ENCODE assay signal across 8 cellular contexts in genomic region chr11:66334605-66335442, GRCh38. TPM values are rescaled to one million over a fixed set of nuclear protein-coding genes. Genes with fewer than 3 reads are reported as not detected.
A peak's percentile ranks its signal among the peaks of the same experiment; 100 is the strongest.
DNase-seq lines count a peak whose midpoint lies in the region; ATAC-seq, FAIRE-seq and TF ChIP-seq lines count a peak whose summit lies in the region.
"Had no signal": no experiment of that assay in that cellular context is flagged by ENCODE, and none has a peak within 500 bp of the region (broad histone marks: within the 10 kb centered on the region; RNA-seq: fewer than 3 reads in every experiment).

No MANE protein-coding gene starts in this region.

- peak overlapping the region; percentile 67 for H3K9ac ChIP-seq in HepG2 (ENCODE audit: insufficient read depth, low read depth, low read length)

- H3K4me1 ChIP-seq in CD8-positive, alpha-beta memory T cell (ENCODE audit: insufficient read depth, low read length), result peaks cover 18% of the 10 kb centered on the region
- peaks cover 23% of the 10 kb centered on the region for H3K4me1 ChIP-seq in HepG2 (ENCODE audit: insufficient read depth, low read length)

- TF ChIP-seq CTCF in WI38 (IDR thresholded peaks at IDR 0.05; ENCODE audit: low read depth, low read length) (no peak), HepG2 (CRISPR knock-in tag; IDR thresholded peaks at IDR 0.05) (no peak)

- H3K4me2 ChIP-seq in HepG2 (ENCODE audit: low read depth, low read length), result peak overlapping the region; percentile 87

- in situ Hi-C loops in HepG2 (cut with HindIII; ENCODE audit: extremely low pct_ligation_motif_present, low pct_unique_long_range_greater_than_20kb), result no loop called here

- H3K27me3 ChIP-seq in CD8-positive, alpha-beta memory T cell (ENCODE audit: insufficient read depth, low read length, poor library complexity, severe bottlenecking), result no peaks in the 10 kb centered on the region
- no peaks in the 10 kb centered on the region for H3K27me3 ChIP-seq in HepG2 (ENCODE audit: control insufficient read depth in 1 of 2, insufficient read depth in 2 of 2, low read length in 2 of 2)

- peak overlapping the region in 4 of 7 donors; percentile 43 to 85 (median 78) for H3K4me3 Mint-ChIP-seq in CD8-positive, alpha-beta memory T cell

- intact Hi-C loops in HepG2 (cut with micrococcal nuclease; ENCODE audit: unreplicated experiment), result no loop called here

- ATAC-seq in HepG2 (no peak), GM18519 (IDR thresholded peaks at IDR 0.05; ENCODE audit: low FRiP score, unreplicated experiment) (no peak)

- peaks cover 11 to 27% (median 16%) of the 10 kb centered on the region in 3 donors for H3K4me1 Mint-ChIP-seq in CD8-positive, alpha-beta memory T cell

- peaks cover 10% of the 10 kb centered on the region for H3K36me3 ChIP-seq in CD8-positive, alpha-beta memory T cell (ENCODE audit: insufficient read depth, low read length)
- peaks cover 5 to 6% of the 10 kb centered on the region in 2 experiments; a peak in 3 of 5 replicates for H3K36me3 ChIP-seq in HepG2 (replicated peaks in 1 of 2; ENCODE audit: control insufficient read depth in 1 of 2, insufficient read depth in 2 of 2, low read length in 2 of 2)

- TF ChIP-seq POLR2A in HepG2 (IDR thresholded peaks at IDR 0.05; ENCODE audit: insufficient read depth in 1 of 2, low read depth in 2 of 2, low read length in 2 of 2), result no peak

- H3K36me3 Mint-ChIP-seq in CD8-positive, alpha-beta memory T cell, result peaks cover 0 to 41% (median 5%) of the 10 kb centered on the region in 3 donors

- H3K27ac ChIP-seq in CD8-positive, alpha-beta memory T cell (ENCODE audit: low read depth, low read length), result no peak overlapping the region
- H3K27ac ChIP-seq in HepG2 (ENCODE audit: extremely low read length, insufficient read depth, low read length), result no peak overlapping the region

- H3K9me3 ChIP-seq in CD8-positive, alpha-beta memory T cell (ENCODE audit: low read length), result no peaks in the 10 kb centered on the region
- H3K9me3 ChIP-seq in HepG2 (ENCODE audit: low read length), result no peaks in the 10 kb centered on the region
- H3K9me3 ChIP-seq: prostate gland had no signal

- H3K27ac Mint-ChIP-seq in CD8-positive, alpha-beta memory T cell, result peak overlapping the region in 3 of 8 donors; percentile 11 to 56 (median 26)

- no peak overlapping the region for H2AFZ ChIP-seq in HepG2 (ENCODE audit: low read length)

- peak in 1 of 5 donors; percentile 46 for DNase-seq in CD8-positive, alpha-beta memory T cell
- DNase-seq in HepG2 (ENCODE audit: low spot score), result no peak
- DNase-seq in NCI-H2107 treated with DMSO at 0.1 percent for 48 hours (lab: John Stamatoyannopoulos, UW; ENCODE audit: unreplicated experiment), result no peak
- no peak for DNase-seq in activated CD4-positive, CD25-positive, alpha-beta regulatory T cell (lab: John Stamatoyannopoulos, UW)
- DNase-seq: Karpas-422 had no signal

- BruUV-seq in HepG2 (replicated peaks; lab: Mats Ljungman, UMichigan), result no TSS peak

- CTCF ChIA-PET in CD8-positive, alpha-beta memory T cell (lab: Charles Lee), result interaction anchor here (0.9 to 4.6 kb wide), 3 partner anchors 23 to 104 kb away, joined by 3 to 45 read pairs (median 17); partner anchors contain the start of gene MRPL11
- CTCF ChIA-PET in HepG2 (lab: Yijun Ruan, JAX; ENCODE audit: low intra/inter-chr PET ratio, low total read pairs), result no interaction called here

- H3K27me3 Mint-ChIP-seq in CD8-positive, alpha-beta memory T cell, result peaks cover 0 to 1% of the 10 kb centered on the region in 2 donors

- TF ChIP-seq RAD21 in HepG2 (CRISPR knock-in tag; IDR thresholded peaks at IDR 0.05), result no peak

- no peaks in the 10 kb centered on the region for H3K79me2 ChIP-seq in HepG2 (ENCODE audit: insufficient read depth, low read length)

- no peaks in the 10 kb centered on the region for H3K9me3 Mint-ChIP-seq in CD8-positive, alpha-beta memory T cell

- no peak for FAIRE-seq in HepG2 (lab: Jason Lieb, UNC)

- POLR2A ChIA-PET in CD8-positive, alpha-beta memory T cell (lab: Charles Lee), result interaction anchor here (1.2 to 2.3 kb wide), 3 partner anchors 17 to 23 kb away, joined by 3 to 12 read pairs (median 4); no protein-coding TSS in a partner anchor
- POLR2A ChIA-PET in HepG2 (lab: Yijun Ruan, JAX), result interaction anchor here (0.9 to 3.6 kb wide), 7 partner anchors 8 to 46 kb away, joined by 3 to 59 read pairs (median 5); partner anchors contain the start of genes B4GAT1, SLC29A2 and YIF1A

- no peak overlapping the region for H3K4me3 ChIP-seq in CD8-positive, alpha-beta memory T cell (ENCODE audit: low read length)
- peak overlapping the region; percentile 87 for H3K4me3 ChIP-seq in WI38 (ENCODE audit: low read depth, low read length)
- peak overlapping the region; percentile 64 to 79 (median 70); a peak in 5 of 6 replicates for H3K4me3 ChIP-seq in HepG2 (replicated peaks in 1 of 3; ENCODE audit: insufficient read depth in 1 of 3, low read depth in 2 of 3, low read length in 3 of 3)

- TF ChIP-seq EP300 in HepG2 (IDR thresholded peaks at IDR 0.05; ENCODE audit: low read depth in 2 of 2, low read length in 2 of 2) (no peak), HepG2 (CRISPR knock-in tag; IDR thresholded peaks at IDR 0.05; ENCODE audit: borderline replicate concordance) (no peak)

- WGBS in HepG2 (ENCODE audit: low lambda C conversion rate), result 79% methylated on average over 12 of the region's 42 CpGs

- no peaks in the 10 kb centered on the region for H4K20me1 ChIP-seq in HepG2 (ENCODE audit: insufficient read depth, low read length)

RNA-seq across cellular contexts. Expression of gene RIN1, which starts 1.4 kb away (rescaled TPM):
- 1 to 10 TPM; 1.5 to 1.7 TPM for total RNA-seq in CD8-positive, alpha-beta memory T cell
- 2.3 TPM for polyA plus RNA-seq in CD8-positive, alpha-beta memory T cell
- total RNA-seq in HepG2 (2016; rRNA removed; fragmentation: Illumina TruSeq; extraction: Trizol), result 3.9 and 4.1 TPM in 2 replicates
- 1.6 and 2.4 TPM in 2 replicates for total RNA-seq in HepG2 (2016; cell fraction: cytosol; rRNA removed; fragmentation: Illumina TruSeq; extraction: Trizol; ENCODE audit: low read depth)
- total RNA-seq in HepG2 (2016; cell fraction: insoluble cytoplasmic fraction; rRNA removed; fragmentation: Illumina TruSeq; extraction: Trizol), result 3.5 and 4.5 TPM in 2 replicates
- 2.0 and 2.9 TPM in 2 replicates for total RNA-seq in HepG2 (2016; cell fraction: membrane; rRNA removed; fragmentation: Illumina TruSeq; extraction: Trizol)
- total RNA-seq in HepG2 (2016; cell fraction: nucleus; rRNA removed; fragmentation: Illumina TruSeq; extraction: Trizol), result 3.5 TPM in 2 replicates
- 2.4 and 4.2 TPM in 2 replicates for polyA plus RNA-seq in HepG2 (2011; rRNA removed)
- 3.6 and 24.3 TPM in 2 replicates for polyA plus RNA-seq in HepG2 (2011; cell fraction: cytosol; rRNA removed)
- 13.9 and 17.2 TPM in 2 replicates for polyA plus RNA-seq in HepG2 (2011; cell fraction: nucleus; rRNA removed)
- polyA plus RNA-seq in HepG2 (2012), result 3.3 TPM in 2 replicates
- 0.76 and 1.0 TPM in 2 replicates for polyA plus RNA-seq in HepG2 (2016; cell fraction: cytosol; fragmentation: Illumina TruSeq; extraction: Trizol; ENCODE audit: low read depth)
- 2.9 and 4.1 TPM in 2 replicates for polyA plus RNA-seq in HepG2 (2016; cell fraction: insoluble cytoplasmic fraction; fragmentation: Illumina TruSeq; extraction: Trizol; ENCODE audit: low read depth)
- polyA plus RNA-seq in HepG2 (2016; cell fraction: membrane; fragmentation: Illumina TruSeq; extraction: Trizol; ENCODE audit: low read depth), result 1.4 and 2.1 TPM in 2 replicates
- polyA plus RNA-seq in HepG2 (2016; cell fraction: nucleus; fragmentation: Illumina TruSeq; extraction: Trizol; ENCODE audit: insufficient read depth, low read depth), result 8.7 and 9.1 TPM in 2 replicates
- polyA minus RNA-seq in HepG2 (2011; rRNA and poly(A)+ RNA removed; ENCODE audit: low replicate concordance), result 6.2 and 14.2 TPM in 2 replicates
- 2.4 and 4.0 TPM in 2 replicates for polyA minus RNA-seq in HepG2 (2011; cell fraction: cytosol; rRNA and poly(A)+ RNA removed)
- 2.0 and 2.4 TPM in 2 replicates for polyA minus RNA-seq in HepG2 (2011; cell fraction: nucleus; rRNA and poly(A)+ RNA removed)

RNA-seq across cellular contexts. Expression of gene BRMS1, which starts 10.1 kb away (rescaled TPM):
- total RNA-seq in CD8-positive, alpha-beta memory T cell, result 10 to 100 TPM; 66.1 to 66.5 TPM
- polyA plus RNA-seq in CD8-positive, alpha-beta memory T cell, result 76.4 TPM
- 55.7 and 63.1 TPM in 2 replicates for total RNA-seq in HepG2 (2016; rRNA removed; fragmentation: Illumina TruSeq; extraction: Trizol)
- total RNA-seq in HepG2 (2016; cell fraction: cytosol; rRNA removed; fragmentation: Illumina TruSeq; extraction: Trizol; ENCODE audit: low read depth), result 15.1 and 18.0 TPM in 2 replicates
- 55.6 and 65.9 TPM in 2 replicates for total RNA-seq in HepG2 (2016; cell fraction: insoluble cytoplasmic fraction; rRNA removed; fragmentation: Illumina TruSeq; extraction: Trizol)
- 28.2 and 32.2 TPM in 2 replicates for total RNA-seq in HepG2 (2016; cell fraction: membrane; rRNA removed; fragmentation: Illumina TruSeq; extraction: Trizol)
- total RNA-seq in HepG2 (2016; cell fraction: nucleus; rRNA removed; fragmentation: Illumina TruSeq; extraction: Trizol), result 23.2 and 25.5 TPM in 2 replicates
- polyA plus RNA-seq in HepG2 (2011; rRNA removed), result 15.8 and 16.8 TPM in 2 replicates
- polyA plus RNA-seq in HepG2 (2011; cell fraction: cytosol; rRNA removed), result 15.3 and 20.1 TPM in 2 replicates
- polyA plus RNA-seq in HepG2 (2011; cell fraction: nucleus; rRNA removed), result 19.9 and 20.4 TPM in 2 replicates
- 8.8 and 11.6 TPM in 2 replicates for polyA plus RNA-seq in HepG2 (2012)
- polyA plus RNA-seq in HepG2 (2016; cell fraction: cytosol; fragmentation: Illumina TruSeq; extraction: Trizol; ENCODE audit: low read depth), result 11.6 and 12.3 TPM in 2 replicates
- 54.5 and 57.6 TPM in 2 replicates for polyA plus RNA-seq in HepG2 (2016; cell fraction: insoluble cytoplasmic fraction; fragmentation: Illumina TruSeq; extraction: Trizol; ENCODE audit: low read depth)
- 20.8 and 22.1 TPM in 2 replicates for polyA plus RNA-seq in HepG2 (2016; cell fraction: membrane; fragmentation: Illumina TruSeq; extraction: Trizol; ENCODE audit: low read depth)
- polyA plus RNA-seq in HepG2 (2016; cell fraction: nucleus; fragmentation: Illumina TruSeq; extraction: Trizol; ENCODE audit: insufficient read depth, low read depth), result 38.8 and 42.9 TPM in 2 replicates
- 8.1 and 30.0 TPM in 2 replicates for polyA minus RNA-seq in HepG2 (2011; rRNA and poly(A)+ RNA removed; ENCODE audit: low replicate concordance)
- 2.9 TPM in 2 replicates for polyA minus RNA-seq in HepG2 (2011; cell fraction: cytosol; rRNA and poly(A)+ RNA removed)
- 4.2 and 5.5 TPM in 2 replicates for polyA minus RNA-seq in HepG2 (2011; cell fraction: nucleus; rRNA and poly(A)+ RNA removed)

RNA-seq across cellular contexts. Expression of gene B4GAT1, which starts 12.6 kb away (rescaled TPM):
- 10 to 100 TPM; 11.1 to 13.0 TPM for total RNA-seq in CD8-positive, alpha-beta memory T cell
- polyA plus RNA-seq in CD8-positive, alpha-beta memory T cell, result 13.3 TPM
- 44.9 and 109 TPM in 2 replicates for total RNA-seq in HepG2 (2016; rRNA removed; fragmentation: Illumina TruSeq; extraction: Trizol)
- total RNA-seq in HepG2 (2016; cell fraction: cytosol; rRNA removed; fragmentation: Illumina TruSeq; extraction: Trizol; ENCODE audit: low read depth), result 15.0 and 17.3 TPM in 2 replicates
- total RNA-seq in HepG2 (2016; cell fraction: insoluble cytoplasmic fraction; rRNA removed; fragmentation: Illumina TruSeq; extraction: Trizol), result 41.0 and 117 TPM in 2 replicates
- total RNA-seq in HepG2 (2016; cell fraction: membrane; rRNA removed; fragmentation: Illumina TruSeq; extraction: Trizol), result 35.2 and 38.9 TPM in 2 replicates
- 80.6 and 90.0 TPM in 2 replicates for total RNA-seq in HepG2 (2016; cell fraction: nucleus; rRNA removed; fragmentation: Illumina TruSeq; extraction: Trizol)
- polyA plus RNA-seq in HepG2 (2011; rRNA removed), result 40.4 and 47.8 TPM in 2 replicates
- 35.5 and 44.1 TPM in 2 replicates for polyA plus RNA-seq in HepG2 (2011; cell fraction: cytosol; rRNA removed)
- polyA plus RNA-seq in HepG2 (2011; cell fraction: nucleus; rRNA removed), result 29.5 and 32.3 TPM in 2 replicates
- polyA plus RNA-seq in HepG2 (2012), result 64.9 and 76.3 TPM in 2 replicates
- 13.3 and 16.5 TPM in 2 replicates for polyA plus RNA-seq in HepG2 (2016; cell fraction: cytosol; fragmentation: Illumina TruSeq; extraction: Trizol; ENCODE audit: low read depth)
- 40.4 and 42.0 TPM in 2 replicates for polyA plus RNA-seq in HepG2 (2016; cell fraction: insoluble cytoplasmic fraction; fragmentation: Illumina TruSeq; extraction: Trizol; ENCODE audit: low read depth)
- 25.2 and 28.0 TPM in 2 replicates for polyA plus RNA-seq in HepG2 (2016; cell fraction: membrane; fragmentation: Illumina TruSeq; extraction: Trizol; ENCODE audit: low read depth)
- polyA plus RNA-seq in HepG2 (2016; cell fraction: nucleus; fragmentation: Illumina TruSeq; extraction: Trizol; ENCODE audit: insufficient read depth, low read depth), result 122 and 134 TPM in 2 replicates
- polyA minus RNA-seq in HepG2 (2011; rRNA and poly(A)+ RNA removed; ENCODE audit: low replicate concordance), result 4.0 and 58.3 TPM in 2 replicates
- polyA minus RNA-seq in HepG2 (2011; cell fraction: cytosol; rRNA and poly(A)+ RNA removed), result 26.4 and 32.5 TPM in 2 replicates
- polyA minus RNA-seq in HepG2 (2011; cell fraction: nucleus; rRNA and poly(A)+ RNA removed), result 7.3 and 8.3 TPM in 2 replicates

RNA-seq across cellular contexts. Expression of gene CD248, which starts 18.0 kb away (rescaled TPM):
- 1 to 10 TPM; 2.9 to 3.1 TPM for total RNA-seq in CD8-positive, alpha-beta memory T cell
- 18.9 TPM for polyA plus RNA-seq in CD8-positive, alpha-beta memory T cell
- 0.20 and 0.35 TPM in 2 replicates for total RNA-seq in HepG2 (2016; rRNA removed; fragmentation: Illumina TruSeq; extraction: Trizol)
- total RNA-seq in HepG2 (2016; cell fraction: cytosol; rRNA removed; fragmentation: Illumina TruSeq; extraction: Trizol; ENCODE audit: low read depth), result not detected in 2 replicates
- 0.09 and 0.35 TPM in 2 replicates for total RNA-seq in HepG2 (2016; cell fraction: insoluble cytoplasmic fraction; rRNA removed; fragmentation: Illumina TruSeq; extraction: Trizol)
- 0.06 TPM in 1 of 2 replicates, not detected in the other for total RNA-seq in HepG2 (2016; cell fraction: membrane; rRNA removed; fragmentation: Illumina TruSeq; extraction: Trizol)
- 0.37 and 0.44 TPM in 2 replicates for total RNA-seq in HepG2 (2016; cell fraction: nucleus; rRNA removed; fragmentation: Illumina TruSeq; extraction: Trizol)
- 0.20 and 0.25 TPM in 2 replicates for polyA plus RNA-seq in HepG2 (2011; rRNA removed)
- polyA plus RNA-seq in HepG2 (2011; cell fraction: cytosol; rRNA removed), result 0.23 and 0.32 TPM in 2 replicates
- 0.80 and 0.85 TPM in 2 replicates for polyA plus RNA-seq in HepG2 (2011; cell fraction: nucleus; rRNA removed)
- polyA plus RNA-seq in HepG2 (2012), result 0.51 and 1.1 TPM in 2 replicates
- 0.08 and 0.09 TPM in 2 replicates for polyA plus RNA-seq in HepG2 (2016; cell fraction: cytosol; fragmentation: Illumina TruSeq; extraction: Trizol; ENCODE audit: low read depth)
- polyA plus RNA-seq in HepG2 (2016; cell fraction: insoluble cytoplasmic fraction; fragmentation: Illumina TruSeq; extraction: Trizol; ENCODE audit: low read depth), result 0.27 and 0.71 TPM in 2 replicates
- 0.18 and 0.36 TPM in 2 replicates for polyA plus RNA-seq in HepG2 (2016; cell fraction: membrane; fragmentation: Illumina TruSeq; extraction: Trizol; ENCODE audit: low read depth)
- polyA plus RNA-seq in HepG2 (2016; cell fraction: nucleus; fragmentation: Illumina TruSeq; extraction: Trizol; ENCODE audit: insufficient read depth, low read depth), result 2.6 and 2.7 TPM in 2 replicates
- polyA minus RNA-seq in HepG2 (2011; rRNA and poly(A)+ RNA removed; ENCODE audit: low replicate concordance), result 0.09 and 1.0 TPM in 2 replicates
- polyA minus RNA-seq in HepG2 (2011; cell fraction: cytosol; rRNA and poly(A)+ RNA removed), result 0.40 and 0.88 TPM in 2 replicates
- 0.26 and 0.50 TPM in 2 replicates for polyA minus RNA-seq in HepG2 (2011; cell fraction: nucleus; rRNA and poly(A)+ RNA removed)

RNA-seq across cellular contexts. Expression of gene SLC29A2, which starts 36.7 kb away (rescaled TPM):
- 1 to 10 TPM; 7.9 to 8.5 TPM for total RNA-seq in CD8-positive, alpha-beta memory T cell
- 1.9 TPM for polyA plus RNA-seq in CD8-positive, alpha-beta memory T cell
- 0.49 and 0.66 TPM in 2 replicates for total RNA-seq in HepG2 (2016; rRNA removed; fragmentation: Illumina TruSeq; extraction: Trizol)
- total RNA-seq in HepG2 (2016; cell fraction: cytosol; rRNA removed; fragmentation: Illumina TruSeq; extraction: Trizol; ENCODE audit: low read depth), result 0.09 and 0.30 TPM in 2 replicates
- total RNA-seq in HepG2 (2016; cell fraction: insoluble cytoplasmic fraction; rRNA removed; fragmentation: Illumina TruSeq; extraction: Trizol), result 0.18 and 0.71 TPM in 2 replicates
- 0.31 and 0.41 TPM in 2 replicates for total RNA-seq in HepG2 (2016; cell fraction: membrane; rRNA removed; fragmentation: Illumina TruSeq; extraction: Trizol)
- total RNA-seq in HepG2 (2016; cell fraction: nucleus; rRNA removed; fragmentation: Illumina TruSeq; extraction: Trizol), result 0.63 and 0.81 TPM in 2 replicates
- polyA plus RNA-seq in HepG2 (2011; rRNA removed), result 0.56 and 0.63 TPM in 2 replicates
- 0.25 and 0.27 TPM in 2 replicates for polyA plus RNA-seq in HepG2 (2011; cell fraction: cytosol; rRNA removed)
- 5.0 and 6.0 TPM in 2 replicates for polyA plus RNA-seq in HepG2 (2011; cell fraction: nucleus; rRNA removed)
- 0.80 and 1.1 TPM in 2 replicates for polyA plus RNA-seq in HepG2 (2012)
- polyA plus RNA-seq in HepG2 (2016; cell fraction: cytosol; fragmentation: Illumina TruSeq; extraction: Trizol; ENCODE audit: low read depth), result 0.14 and 0.24 TPM in 2 replicates
- 0.30 and 0.32 TPM in 2 replicates for polyA plus RNA-seq in HepG2 (2016; cell fraction: insoluble cytoplasmic fraction; fragmentation: Illumina TruSeq; extraction: Trizol; ENCODE audit: low read depth)
- 0.43 and 0.56 TPM in 2 replicates for polyA plus RNA-seq in HepG2 (2016; cell fraction: membrane; fragmentation: Illumina TruSeq; extraction: Trizol; ENCODE audit: low read depth)
- 2.4 TPM in 2 replicates for polyA plus RNA-seq in HepG2 (2016; cell fraction: nucleus; fragmentation: Illumina TruSeq; extraction: Trizol; ENCODE audit: insufficient read depth, low read depth)
- polyA minus RNA-seq in HepG2 (2011; rRNA and poly(A)+ RNA removed; ENCODE audit: low replicate concordance), result 0.28 and 27.8 TPM in 2 replicates
- 0.49 and 0.88 TPM in 2 replicates for polyA minus RNA-seq in HepG2 (2011; cell fraction: cytosol; rRNA and poly(A)+ RNA removed)
- 0.25 and 0.64 TPM in 2 replicates for polyA minus RNA-seq in HepG2 (2011; cell fraction: nucleus; rRNA and poly(A)+ RNA removed)
